ENCODE assay signal across 1 cellular context in genomic region chr6:44828780-44829179, GRCh38.
TF ChIP-seq lines count a peak whose summit lies in the region.

No MANE protein-coding gene starts in this region.

TF ChIP-seq in GM23338, 12 proteins besides CTCF, POLR2A, EP300 and RAD21:
- TF ChIP-seq ZNF462 (CRISPR knock-in tag; IDR thresholded peaks at IDR 0.05) (no peak), EZH2phosphoT487 (IDR thresholded peaks at IDR 0.05; ENCODE audit: unreplicated experiment) (no peak), JUNB (IDR thresholded peaks at IDR 0.05; ENCODE audit: unreplicated experiment) (no peak), NANOG (IDR thresholded peaks at IDR 0.05; ENCODE audit: borderline replicate concordance) (no peak), CREB1 (CRISPR knock-in tag; IDR thresholded peaks at IDR 0.05; ENCODE audit: low read depth) (no peak), POLR2AphosphoS5 (IDR thresholded peaks at IDR 0.05; ENCODE audit: low read depth) (no peak)
